In the genomic region with DNA sequence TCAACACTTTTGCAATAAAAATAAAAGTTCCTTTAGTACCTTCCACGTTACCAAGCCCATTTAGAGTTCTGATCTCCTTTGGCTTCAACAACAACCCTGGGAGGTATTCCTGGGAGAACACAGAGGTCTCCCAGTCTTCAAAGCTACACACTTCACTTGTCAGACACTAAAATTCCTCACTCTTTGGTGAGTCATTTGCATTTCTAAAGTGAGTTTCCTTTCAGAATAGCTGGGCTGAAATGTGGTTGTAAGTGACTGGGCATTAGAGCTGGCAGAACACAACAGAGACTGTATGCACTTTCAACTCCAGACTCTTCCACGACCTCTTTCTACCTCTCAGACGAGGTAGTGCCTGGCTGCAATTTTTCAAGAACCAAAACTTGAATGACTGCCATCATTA, we compare ENCODE assay signal across 1 cellular context.
TF ChIP-seq lines count a peak whose summit lies in the region.

No MANE protein-coding gene starts in this region.

TF ChIP-seq in HepG2, 621 proteins besides CTCF, POLR2A, EP300 and RAD21:
- no peak for TF ChIP-seq SUZ12 (IDR thresholded peaks at IDR 0.05; ENCODE audit: low read depth, low read length)
- no peak for TF ChIP-seq ZNF17 (CRISPR knock-in tag; IDR thresholded peaks at IDR 0.05)
- no peak for TF ChIP-seq ZNF547 (CRISPR knock-in tag; IDR thresholded peaks at IDR 0.05)
- TF ChIP-seq KDM5A (IDR thresholded peaks at IDR 0.05; ENCODE audit: borderline replicate concordance, low read length): no peak
- TF ChIP-seq ZNF552 (CRISPR knock-in tag; IDR thresholded peaks at IDR 0.05; ENCODE audit: borderline replicate concordance): no peak
- no peak for TF ChIP-seq NRL (CRISPR knock-in tag; IDR thresholded peaks at IDR 0.05; ENCODE audit: borderline replicate concordance)
